In the genomic region with DNA sequence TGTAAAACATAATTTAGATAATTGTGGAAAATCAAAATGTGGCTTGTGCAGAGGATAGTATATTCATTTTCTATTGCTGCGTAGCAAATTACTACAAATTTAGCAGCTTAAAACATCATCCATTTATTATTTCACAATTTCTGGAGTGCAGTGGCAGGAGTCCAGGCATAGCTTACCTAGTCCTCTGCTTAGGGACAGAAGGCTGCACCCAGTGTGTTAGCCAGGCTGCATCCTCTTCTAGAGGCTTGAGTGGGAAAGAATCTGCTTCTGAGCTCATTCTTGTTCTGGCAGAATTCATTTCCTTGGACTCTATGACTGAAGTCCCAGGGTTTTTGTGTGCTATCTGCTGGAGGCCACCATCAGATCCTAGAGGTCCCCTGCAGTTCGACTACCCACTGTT, we compare ENCODE assay signal across 23 cellular contexts. TPM values are rescaled to one million over a fixed set of nuclear protein-coding genes. Genes with fewer than 3 reads are reported as not detected.
DNase-seq lines count a peak whose midpoint lies in the region; ATAC-seq, FAIRE-seq and TF ChIP-seq lines count a peak whose summit lies in the region.
"Had no signal": no experiment of that assay in that cellular context is flagged by ENCODE, and none has a peak within 500 bp of the region (broad histone marks: within the 10 kb centered on the region; RNA-seq: fewer than 3 reads in every experiment).

No MANE protein-coding gene starts in this region.

- H3K4me3 ChIP-seq in left lung (no peak overlapping the region), thyroid gland (replicated peaks in 1 of 3) (no peak overlapping the region), small intestine (ENCODE audit: low read depth in 1 of 2, low read length in 2 of 2) (no peak overlapping the region)
- no peak overlapping the region for H3K4me3 ChIP-seq in effector memory CD4-positive, alpha-beta T cell (ENCODE audit: insufficient read depth, low read depth, low read length, poor library complexity, severe bottlenecking)
- H3K4me3 ChIP-seq: BLaER1, K562 had no signal

- H3K27ac ChIP-seq in left lung, result no peak overlapping the region
- no peak overlapping the region for H3K27ac ChIP-seq in thyroid gland
- H3K27ac ChIP-seq in small intestine (ENCODE audit: low read depth in 1 of 2, low read length in 1 of 2), result no peak overlapping the region
- H3K27ac ChIP-seq in effector memory CD4-positive, alpha-beta T cell (ENCODE audit: insufficient read depth, low read length, poor library complexity, severe bottlenecking), result no peak overlapping the region
- H3K27ac ChIP-seq: 22Rv1, BLaER1 had no signal

- TF ChIP-seq CTCF in left lung (IDR thresholded peaks at IDR 0.05) (no peak), thyroid gland (IDR thresholded peaks at IDR 0.05) (no peak)

- H3K9me3 ChIP-seq in left lung, result no peaks in the 10 kb centered on the region
- no peaks in the 10 kb centered on the region for H3K9me3 ChIP-seq in thyroid gland
- no peaks in the 10 kb centered on the region for H3K9me3 ChIP-seq in small intestine (ENCODE audit: control insufficient read depth, low read depth)
- no peaks in the 10 kb centered on the region for H3K9me3 ChIP-seq in effector memory CD4-positive, alpha-beta T cell (ENCODE audit: control insufficient read depth, low read length)
- H3K9me3 ChIP-seq: SK-N-SH had no signal

- FAIRE-seq in small intestine (lab: Jason Lieb, UNC), result no peak
- FAIRE-seq: D721Med, GM18507, K562 had no signal

- ATAC-seq in left lung (peak; percentile 64), HG03432 (IDR thresholded peaks at IDR 0.05; ENCODE audit: unreplicated experiment) (no peak)
- ATAC-seq: K562, PC-3 had no signal

- no peaks in the 10 kb centered on the region for H3K36me3 ChIP-seq in left lung
- no peaks in the 10 kb centered on the region for H3K36me3 ChIP-seq in thyroid gland
- no peaks in the 10 kb centered on the region for H3K36me3 ChIP-seq in small intestine (ENCODE audit: control insufficient read depth in 2 of 2, insufficient read depth in 2 of 2, low read length in 2 of 2)
- no peaks in the 10 kb centered on the region for H3K36me3 ChIP-seq in effector memory CD4-positive, alpha-beta T cell (ENCODE audit: control insufficient read depth, insufficient read depth, low read length)
- H3K36me3 ChIP-seq: BLaER1 had no signal

- WGBS in thyroid gland, 2 donors, result 76 to 77% methylated on average over 2 of the region's 2 CpGs
- 83 to 88% (median 86%) methylated on average over 2 of the region's 2 CpGs for WGBS in small intestine, 3 donors

- intact Hi-C loops in left lung (cut with DNase I), result no loop called here
- intact Hi-C loops in thyroid gland (cut with DNase I), result no loop called here

- H3K27me3 ChIP-seq in left lung, result peaks cover 0 to 9% of the 10 kb centered on the region in 2 donors
- H3K27me3 ChIP-seq in thyroid gland, result no peaks in the 10 kb centered on the region
- H3K27me3 ChIP-seq in small intestine (ENCODE audit: control insufficient read depth in 2 of 2, insufficient read depth in 2 of 2, low read length in 2 of 2), result peaks cover 0 to 6% of the 10 kb centered on the region in 2 donors
- no peaks in the 10 kb centered on the region for H3K27me3 ChIP-seq in effector memory CD4-positive, alpha-beta T cell (replicated peaks; ENCODE audit: control insufficient read depth, insufficient read depth, low read length, poor library complexity, severe bottlenecking)
- H3K27me3 ChIP-seq: BLaER1 had no signal

- DNase-seq in NCI-H1417 (lab: John Stamatoyannopoulos, UW) (peak in 2 of 3 experiments; percentile 41 to 76), NCI-H1417 treated with DMSO at 0.1 percent for 48 hours (lab: John Stamatoyannopoulos, UW) (no peak), NCI-H345 treated with DMSO at 0.1 percent for 48 hours (lab: John Stamatoyannopoulos, UW; ENCODE audit: unreplicated experiment) (peak; percentile 20), left lung (no peak), thyroid gland (peak; percentile 18 to 27), small intestine (no peak)
- DNase-seq in effector memory CD4-positive, alpha-beta T cell, result no peak
- DNase-seq: CD4-positive, CD25-positive, alpha-beta regulatory T cell; H7; MV-4-11; NCI-H1105; NCI-H1694 treated with DMSO at 0.1 percent for 48 hours; NCI-H2171 treated with DMSO at 0.1 percent for 48 hours; PC-3; SK-N-SH had no signal

- no peak for TF ChIP-seq POLR2A in thyroid gland (IDR thresholded peaks at IDR 0.05)

- H3K4me1 ChIP-seq in left lung (no peaks in the 10 kb centered on the region), thyroid gland (no peaks in the 10 kb centered on the region), small intestine (ENCODE audit: control insufficient read depth in 2 of 2, insufficient read depth in 1 of 2, low read depth in 1 of 2, low read length in 1 of 2) (no peaks in the 10 kb centered on the region)
- H3K4me1 ChIP-seq in effector memory CD4-positive, alpha-beta T cell (ENCODE audit: control insufficient read depth, insufficient read depth, low read length, poor library complexity, severe bottlenecking), result no peaks in the 10 kb centered on the region

RNA-seq across cellular contexts. Expression of a gene that starts 39.7 kb away (rescaled TPM):
- total RNA-seq in left lung, result under 1 TPM; 0.58 to 0.86 TPM
- total RNA-seq in thyroid gland, result 10 to 100 TPM in 3 of 4 donors, 1 to 10 TPM in 1; 3.9 to 13.3 (median 11.2) TPM
- polyA plus RNA-seq in small intestine, result 1 to 10 TPM; 2.9 to 9.2 (median 6.2) TPM
- total RNA-seq: CD4-positive, CD25-positive, alpha-beta regulatory T cell; K562; LHCN-M2; MCF 10A had no signal
- polyA plus RNA-seq: CD4-positive, CD25-positive, alpha-beta regulatory T cell; SK-N-SH had no signal

Comparison
In these comparisons a context has a peak if more than half of its experiments do, and no peak if none do; other contexts are left out.
1. DNase-seq: peak in NCI-H1417 (2 of 3), NCI-H345 treated with DMSO at 0.1 percent for 48 hours (single experiment) and thyroid gland (2 of 2); none in NCI-H1417 treated with DMSO at 0.1 percent for 48 hours (single experiment), left lung (0 of 2), small intestine (single experiment) and effector memory CD4-positive, alpha-beta T cell (0 of 3).